In the genomic region with DNA sequence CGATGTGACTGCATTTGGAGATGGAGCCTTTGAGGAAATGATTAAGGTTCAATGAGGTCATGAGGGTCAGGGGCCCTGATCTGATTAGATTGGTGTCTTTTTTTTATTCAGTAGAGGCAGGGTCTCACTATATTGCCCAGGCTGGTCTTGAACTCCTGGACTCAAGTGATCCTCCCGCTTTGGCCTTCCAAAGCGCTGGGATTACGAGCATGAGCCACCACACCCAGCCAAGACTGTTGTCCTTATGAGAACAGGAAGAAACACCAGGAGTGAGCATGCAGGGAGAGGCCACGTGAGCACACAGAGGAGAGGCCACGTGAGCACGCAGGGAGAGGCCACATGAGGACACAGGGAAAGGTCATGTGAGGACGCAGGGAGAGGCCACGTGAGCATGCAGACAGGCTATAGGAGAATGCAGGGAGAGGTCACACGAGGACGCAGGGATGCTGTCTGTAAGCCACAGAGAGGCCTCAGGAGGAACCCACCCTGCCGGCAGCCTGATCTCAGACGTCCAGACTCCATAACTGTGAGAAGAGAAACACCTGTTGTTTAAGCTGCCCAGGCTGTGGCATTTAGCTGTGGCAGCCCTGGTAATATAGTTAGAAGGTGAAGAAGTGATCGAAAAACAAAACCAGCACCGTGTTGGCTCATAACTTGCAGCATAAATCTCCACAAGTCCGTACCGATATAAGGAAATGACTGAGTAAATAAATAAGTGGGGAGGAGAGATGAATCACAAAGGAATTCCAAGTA, we compare ENCODE assay signal across 8 cellular contexts. TPM values are rescaled to one million over a fixed set of nuclear protein-coding genes. Genes with fewer than 3 reads are reported as not detected.
DNase-seq lines count a peak whose midpoint lies in the region; ATAC-seq and TF ChIP-seq lines count a peak whose summit lies in the region.

No MANE protein-coding gene starts in this region.

- CTCF ChIA-PET in CD4-positive, alpha-beta T cell (lab: Charles Lee): no interaction called here

- no peak overlapping the region for H3K27ac Mint-ChIP-seq in CD4-positive, alpha-beta T cell
- peak overlapping the region in 1 of 2 donors; percentile 38 for H3K27ac Mint-ChIP-seq in stimulated activated naive CD8-positive, alpha-beta T cell treated with anti-CD3 and anti-CD28 coated beads, Interleukin-15, amount 100 ng/mL, for 72 hours

- intact Hi-C loops in CD4-positive, alpha-beta T cell (cut with DNase I, micrococcal nuclease): no loop called here

- peaks cover 17% of the 10 kb centered on the region for H3K4me1 Mint-ChIP-seq in CD4-positive, alpha-beta T cell (ENCODE audit: low read depth)
- H3K4me1 Mint-ChIP-seq in stimulated activated naive CD8-positive, alpha-beta T cell treated with anti-CD3 and anti-CD28 coated beads, Interleukin-15, amount 100 ng/mL, for 72 hours: peaks cover 27% of the 10 kb centered on the region

- POLR2A ChIA-PET in CD4-positive, alpha-beta T cell (lab: Charles Lee): interaction anchor here (1.4 kb wide), 1 partner anchor 10 kb away, joined by 4 read pairs; no protein-coding TSS in a partner anchor

- peaks cover 5% of the 10 kb centered on the region for H3K36me3 Mint-ChIP-seq in CD4-positive, alpha-beta T cell (ENCODE audit: low read depth)

- no peaks in the 10 kb centered on the region for H3K36me3 ChIP-seq in brain microvascular endothelial cell (replicated peaks)
- H3K36me3 ChIP-seq in muscle layer of colon (ENCODE audit: insufficient read depth, low read length): no peaks in the 10 kb centered on the region

- DNase-seq in CD4-positive, alpha-beta T cell: no peak
- peak; percentile 41 for DNase-seq in NCI-H1417 treated with DMSO at 0.1 percent for 48 hours (lab: John Stamatoyannopoulos, UW)
- DNase-seq in brain microvascular endothelial cell: peak; percentile 65
- no peak for DNase-seq in NCI-H1930 (lab: John Stamatoyannopoulos, UW)
- no peak for DNase-seq in stimulated activated naive CD8-positive, alpha-beta T cell treated with anti-CD3 and anti-CD28 coated beads, Interleukin-15, amount 100 ng/mL, for 72 hours

- H3K4me3 ChIP-seq in brain microvascular endothelial cell (ENCODE audit: low read depth, low read length) (no peak overlapping the region), muscle layer of colon (ENCODE audit: low read depth in 1 of 2, low read length in 2 of 2) (no peak overlapping the region)

- in situ Hi-C loops in brain microvascular endothelial cell (cut with HindIII; ENCODE audit: low pct_ligation_motif_present, low sequenced_read_pairs): no loop called here

- no peaks in the 10 kb centered on the region for H3K9me3 ChIP-seq in CD4-positive, alpha-beta T cell (ENCODE audit: control insufficient read depth, low read length)
- H3K9me3 ChIP-seq in muscle layer of colon (ENCODE audit: low read length): no peaks in the 10 kb centered on the region

- H3K27me3 Mint-ChIP-seq in CD4-positive, alpha-beta T cell: no peaks in the 10 kb centered on the region
- no peaks in the 10 kb centered on the region for H3K27me3 Mint-ChIP-seq in stimulated activated naive CD8-positive, alpha-beta T cell treated with anti-CD3 and anti-CD28 coated beads, Interleukin-15, amount 100 ng/mL, for 72 hours

- H3K9me3 Mint-ChIP-seq in CD4-positive, alpha-beta T cell: no peaks in the 10 kb centered on the region
- no peaks in the 10 kb centered on the region for H3K9me3 Mint-ChIP-seq in stimulated activated naive CD8-positive, alpha-beta T cell treated with anti-CD3 and anti-CD28 coated beads, Interleukin-15, amount 100 ng/mL, for 72 hours

- H3K27me3 ChIP-seq in CD4-positive, alpha-beta T cell (ENCODE audit: control insufficient read depth, insufficient read depth, low read length): no peaks in the 10 kb centered on the region
- no peaks in the 10 kb centered on the region for H3K27me3 ChIP-seq in brain microvascular endothelial cell (replicated peaks)
- no peaks in the 10 kb centered on the region for H3K27me3 ChIP-seq in muscle layer of colon (ENCODE audit: control insufficient read depth in 1 of 2, insufficient read depth in 2 of 2, low read length in 2 of 2)

- TF ChIP-seq CTCF in CD4-positive, alpha-beta T cell (IDR thresholded peaks at IDR 0.05): no peak
- TF ChIP-seq CTCF in brain microvascular endothelial cell (IDR thresholded peaks at IDR 0.05; ENCODE audit: low read depth, low read length, missing control alignments): no peak

- H3K9ac ChIP-seq in muscle layer of colon (ENCODE audit: low read length): no peak overlapping the region

- no peak overlapping the region for H3K27ac ChIP-seq in CD4-positive, alpha-beta T cell (ENCODE audit: low read depth, low read length)
- peak overlapping the region; percentile 67 for H3K27ac ChIP-seq in brain microvascular endothelial cell
- peak overlapping the region; percentile 61 for H3K27ac ChIP-seq in muscle layer of colon (ENCODE audit: low read depth, low read length)

- no peak for ATAC-seq in CD4-positive, alpha-beta T cell (ENCODE audit: poor library complexity)
- ATAC-seq in HG03571 (IDR thresholded peaks at IDR 0.05; ENCODE audit: unreplicated experiment) (no peak), GM18517 (IDR thresholded peaks at IDR 0.05; ENCODE audit: unreplicated experiment) (no peak)
- no peak for ATAC-seq in stimulated activated naive CD8-positive, alpha-beta T cell treated with anti-CD3 and anti-CD28 coated beads, Interleukin-15, amount 100 ng/mL, for 72 hours

- H3K4me1 ChIP-seq in muscle layer of colon (ENCODE audit: insufficient read depth, low read length): peaks cover 25% of the 10 kb centered on the region

- H3K4me3 Mint-ChIP-seq in CD4-positive, alpha-beta T cell: peak overlapping the region; percentile 20
- no peak overlapping the region for H3K4me3 Mint-ChIP-seq in stimulated activated naive CD8-positive, alpha-beta T cell treated with anti-CD3 and anti-CD28 coated beads, Interleukin-15, amount 100 ng/mL, for 72 hours

RNA-seq across cellular contexts. Expression of a gene that starts 14.5 kb away (rescaled TPM):
- 100 to 1,000 TPM; 277 to 286 TPM for total RNA-seq in CD4-positive, alpha-beta T cell

RNA-seq across cellular contexts. Expression of a gene that starts 29.4 kb away (rescaled TPM):
- total RNA-seq in CD4-positive, alpha-beta T cell: 100 to 1,000 TPM; 225 to 234 TPM

RNA-seq across cellular contexts. Expression of a gene that starts 45.5 kb away (rescaled TPM):
- 1 to 10 TPM; 2.1 to 3.1 TPM for total RNA-seq in CD4-positive, alpha-beta T cell

RNA-seq across cellular contexts. Expression of a gene that starts 59.2 kb away (rescaled TPM):
- total RNA-seq in CD4-positive, alpha-beta T cell: 10 to 100 TPM; 93.4 to 99.0 TPM

Comparison
In these comparisons a context has a peak if more than half of its experiments do, and no peak if none do; other contexts are left out.
1. DNase-seq: peak in NCI-H1417 treated with DMSO at 0.1 percent for 48 hours (single experiment) and brain microvascular endothelial cell (single experiment); none in CD4-positive, alpha-beta T cell (0 of 10), NCI-H1930 (0 of 2) and stimulated activated naive CD8-positive, alpha-beta T cell treated with anti-CD3 and anti-CD28 coated beads, Interleukin-15, amount 100 ng/mL, for 72 hours (0 of 2).